9 cellular contexts compared by ENCODE assay signal in the genomic region with DNA sequence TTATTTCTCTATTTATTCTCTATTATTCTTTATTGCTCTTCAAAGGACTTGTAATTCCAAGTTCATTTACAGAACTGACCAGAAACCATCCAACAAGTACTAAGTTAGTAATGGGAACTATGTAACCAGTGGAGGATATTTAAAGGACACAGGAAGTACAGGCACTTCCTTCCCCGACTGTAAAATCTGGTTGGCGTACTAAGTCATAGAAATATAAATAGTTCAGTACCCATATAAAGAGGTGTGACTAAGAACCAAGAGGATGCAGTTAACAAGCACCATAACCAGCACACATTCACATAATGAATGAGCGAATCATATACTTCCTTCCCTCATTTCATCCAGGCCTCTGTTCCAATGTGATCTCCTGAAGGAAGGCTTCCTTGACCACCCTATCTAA. TPM values are rescaled to one million over a fixed set of nuclear protein-coding genes. Genes with fewer than 3 reads are reported as not detected.
DNase-seq lines count a peak whose midpoint lies in the region; ATAC-seq and TF ChIP-seq lines count a peak whose summit lies in the region.
"Had no signal": no experiment of that assay in that cellular context is flagged by ENCODE, and none has a peak within 500 bp of the region (broad histone marks: within the 10 kb centered on the region; RNA-seq: fewer than 3 reads in every experiment).

No MANE protein-coding gene starts in this region.

- H2BK5ac ChIP-seq in mesenchymal stem cell (ENCODE audit: low read depth, low read length, poor library complexity, severe bottlenecking): no peak overlapping the region

- H3K4me2 ChIP-seq in mesenchymal stem cell (ENCODE audit: low read length, poor library complexity, severe bottlenecking): no peak overlapping the region

- TF ChIP-seq CTCF in VCaP (conservative IDR thresholded peaks at IDR 0.05) (no peak), adrenal gland (IDR thresholded peaks at IDR 0.05) (no peak)

- H3K9me3 ChIP-seq in mesenchymal stem cell (ENCODE audit: control insufficient read depth, low read length): no peaks in the 10 kb centered on the region
- no peaks in the 10 kb centered on the region for H3K9me3 ChIP-seq in adrenal gland (replicated peaks in 1 of 3)
- H3K9me3 ChIP-seq in SJCRH30 (replicated peaks): no peaks in the 10 kb centered on the region

- H3K4me3 ChIP-seq in mesenchymal stem cell (ENCODE audit: insufficient read depth in 1 of 2, low read depth in 1 of 2, low read length in 2 of 2) (no peak overlapping the region), adrenal gland (no peak overlapping the region), SJCRH30 (no peak overlapping the region)

- no peaks in the 10 kb centered on the region for H3K27me3 ChIP-seq in mesenchymal stem cell (ENCODE audit: control insufficient read depth in 1 of 2, insufficient read depth in 1 of 2, low read length in 2 of 2)
- no peaks in the 10 kb centered on the region for H3K27me3 ChIP-seq in adrenal gland
- no peaks in the 10 kb centered on the region for H3K27me3 ChIP-seq in SJCRH30

- intact Hi-C loops in adrenal gland (cut with DNase I): loop anchor here in 1 of 2 donors (10.0 kb wide), 1 partner anchor 122 kb away; no protein-coding TSS in a partner anchor

- H3K14ac ChIP-seq in mesenchymal stem cell (ENCODE audit: low read length in 2 of 2): no peak overlapping the region

- H2BK15ac ChIP-seq in mesenchymal stem cell (ENCODE audit: low read depth, poor library complexity, severe bottlenecking): no peak overlapping the region

- peak; percentile 8 for ATAC-seq in HG03571 (IDR thresholded peaks at IDR 0.05; ENCODE audit: unreplicated experiment)

- no peak overlapping the region for H4K8ac ChIP-seq in mesenchymal stem cell (ENCODE audit: low read length)

- H3K23ac ChIP-seq in mesenchymal stem cell (ENCODE audit: low read length in 2 of 2): no peak overlapping the region

- peak overlapping the region; percentile 29 for H3K27ac ChIP-seq in VCaP
- H3K27ac ChIP-seq in mesenchymal stem cell (ENCODE audit: low read length, poor library complexity, severe bottlenecking): no peak overlapping the region
- no peak overlapping the region for H3K27ac ChIP-seq in adrenal gland
- H3K27ac ChIP-seq in SJCRH30: no peak overlapping the region

- H3K18ac ChIP-seq in mesenchymal stem cell (ENCODE audit: low read depth in 1 of 2, low read length in 2 of 2): no peak overlapping the region

- 88% methylated on average over 1 of the region's 3 CpGs for WGBS in mesenchymal stem cell
- 47 to 70% (median 63%) methylated on average over 3 of the region's 3 CpGs for WGBS in adrenal gland, 4 donors

- H2BK12ac ChIP-seq in mesenchymal stem cell (ENCODE audit: low read length in 2 of 2): no peak overlapping the region

- H3K4me1 ChIP-seq in mesenchymal stem cell (ENCODE audit: control insufficient read depth, insufficient read depth, low read depth, low read length) (peaks cover 7% of the 10 kb centered on the region), adrenal gland (replicated peaks in 1 of 2) (peaks cover 9 to 11% of the 10 kb centered on the region in 2 donors), SJCRH30 (no peaks in the 10 kb centered on the region)

- peak; percentile 30 for DNase-seq in GM04504 (ENCODE audit: low read depth)
- peak; percentile 55 for DNase-seq in mesenchymal stem cell
- no peak for DNase-seq in adrenal gland
- no peak for DNase-seq in DMS53 treated with DMSO at 0.1 percent for 48 hours (lab: John Stamatoyannopoulos, UW; ENCODE audit: unreplicated experiment)
- DNase-seq in SJCRH30: no peak
- no peak for DNase-seq in germinal center (ENCODE audit: low spot score)
- DNase-seq: activated CD8-positive, alpha-beta memory T cell treated with anti-CD3 and anti-CD28 coated beads, Interleukin-2, amount 50 U/mL, for 4 hours had no signal

- no peak for TF ChIP-seq POLR2A in adrenal gland (IDR thresholded peaks at IDR 0.05)

- H4K91ac ChIP-seq in mesenchymal stem cell (ENCODE audit: low read length): no peak overlapping the region

- H3K4ac ChIP-seq in mesenchymal stem cell (ENCODE audit: low read depth in 1 of 2, low read length in 2 of 2): no peak overlapping the region

- H3K36me3 ChIP-seq in mesenchymal stem cell (ENCODE audit: control insufficient read depth in 1 of 2, insufficient read depth in 2 of 2, low read depth in 1 of 2, low read length in 2 of 2) (no peaks in the 10 kb centered on the region), adrenal gland (replicated peaks in 1 of 2) (no peaks in the 10 kb centered on the region), SJCRH30 (no peaks in the 10 kb centered on the region; the same call in 1 of the 2 replicates)

- H3K79me1 ChIP-seq in mesenchymal stem cell (replicated peaks; ENCODE audit: low read length, poor library complexity, severe bottlenecking): no peaks in the 10 kb centered on the region

- no peak overlapping the region for H2AFZ ChIP-seq in mesenchymal stem cell (ENCODE audit: low read depth, low read length)

- H3K9ac ChIP-seq in mesenchymal stem cell (ENCODE audit: low read length): no peak overlapping the region

- H2BK120ac ChIP-seq in mesenchymal stem cell (ENCODE audit: low read depth, low read length): no peak overlapping the region

- H2AK5ac ChIP-seq in mesenchymal stem cell (ENCODE audit: low read length, severe bottlenecking): no peak overlapping the region

RNA-seq across cellular contexts. Expression of a gene that starts 3.6 kb away (rescaled TPM):
- 65.4 TPM for polyA plus RNA-seq in mesenchymal stem cell (2013, experiment 1 of 2)
- polyA plus RNA-seq in mesenchymal stem cell (2013, experiment 2 of 2): 61.3 TPM
- 10 to 100 TPM; 47.5 to 84.6 (median 66.8) TPM for total RNA-seq in adrenal gland
- polyA plus RNA-seq in adrenal gland: 100 to 1,000 TPM in 1 of 3 donors, 10 to 100 TPM in 1, 1 to 10 TPM in 1; 5.9 to 151 (median 19.9) TPM
- total RNA-seq in SJCRH30 (2014; rRNA removed; shearing (Covaris generic)): 191 and 202 TPM in 2 replicates

Comparison
In these comparisons a context has a peak if more than half of its experiments do, and no peak if none do; other contexts are left out.
1. DNase-seq: peak in GM04504 (single experiment) and mesenchymal stem cell (single experiment); none in adrenal gland (0 of 7), DMS53 treated with DMSO at 0.1 percent for 48 hours (single experiment), SJCRH30 (0 of 2) and germinal center (single experiment).